ENCODE assay signal across 1 cellular context in the genomic region with DNA sequence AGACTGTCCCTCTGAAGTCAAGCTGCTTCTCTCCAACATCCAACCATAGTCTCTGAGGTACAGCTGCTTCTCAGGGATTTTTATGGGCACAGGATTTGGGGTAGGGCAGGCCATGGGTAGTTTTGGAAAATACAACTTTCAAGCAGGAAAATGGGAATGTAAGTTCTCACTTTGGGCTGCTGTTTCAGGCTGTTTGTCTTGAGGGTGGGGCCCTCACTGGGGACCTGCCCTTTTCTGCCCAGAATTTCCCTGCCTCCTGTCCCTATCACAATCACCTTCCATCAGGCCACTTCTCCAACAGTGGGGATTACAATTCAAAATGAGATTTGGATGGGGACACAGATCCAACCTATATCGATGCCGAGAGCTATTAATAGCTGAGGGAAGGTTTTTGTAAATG.
TF ChIP-seq lines count a peak whose summit lies in the region.

No MANE protein-coding gene starts in this region.

TF ChIP-seq in HEK293, 187 proteins besides CTCF, POLR2A, EP300 and RAD21 (continued from another document):
- TF ChIP-seq, protein P1, sequence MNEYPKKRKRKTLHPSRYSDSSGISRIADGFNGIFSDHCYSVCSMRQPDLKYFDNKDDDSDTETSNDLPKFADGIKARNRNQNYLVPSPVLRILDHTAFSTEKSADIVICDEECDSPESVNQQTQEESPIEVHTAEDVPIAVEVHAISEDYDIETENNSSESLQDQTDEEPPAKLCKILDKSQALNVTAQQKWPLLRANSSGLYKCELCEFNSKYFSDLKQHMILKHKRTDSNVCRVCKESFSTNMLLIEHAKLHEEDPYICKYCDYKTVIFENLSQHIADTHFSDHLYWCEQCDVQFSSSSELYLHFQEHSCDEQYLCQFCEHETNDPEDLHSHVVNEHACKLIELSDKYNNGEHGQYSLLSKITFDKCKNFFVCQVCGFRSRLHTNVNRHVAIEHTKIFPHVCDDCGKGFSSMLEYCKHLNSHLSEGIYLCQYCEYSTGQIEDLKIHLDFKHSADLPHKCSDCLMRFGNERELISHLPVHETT (tag by site-specific recombination; IDR thresholded peaks at IDR 0.05), result no peak
- TF ChIP-seq SCRT2 (tag by site-specific recombination; IDR thresholded peaks at IDR 0.05), result no peak
- TF ChIP-seq ZNF560 (tag by site-specific recombination; IDR thresholded peaks at IDR 0.05; ENCODE audit: borderline replicate concordance), result no peak
- no peak for TF ChIP-seq ZNF544 (tag by site-specific recombination; IDR thresholded peaks at IDR 0.05)
- TF ChIP-seq ZBTB1 (tag by site-specific recombination; IDR thresholded peaks at IDR 0.05), result no peak
- no peak for TF ChIP-seq ZNF837 (tag by site-specific recombination; IDR thresholded peaks at IDR 0.05)
TF ChIP-seq in HEK293: peak in this region for 1.
